In genomic region chr16:726438-727290, GRCh38 we compare ENCODE assay signal across 8 cellular contexts. TPM values are rescaled to one million over a fixed set of nuclear protein-coding genes. Genes with fewer than 3 reads are reported as not detected.
DNase-seq lines count a peak whose midpoint lies in the region; ATAC-seq, FAIRE-seq and TF ChIP-seq lines count a peak whose summit lies in the region.

Gene CCDC78, minus strand, starts transcription at chr16:726443. Its CDS starts 76 bp downstream, at chr16:726367.
Gene HAGHL, plus strand, starts transcription at chr16:727106. Its CDS starts 404 bp downstream, at chr16:727510.

- no peaks in the 10 kb centered on the region for H3K9me2 ChIP-seq in PC-9 (ENCODE audit: insufficient read depth)

- WGBS in pancreas, 2 donors = 1 to 2% methylated on average over 38 to 88 of the region's 88 CpGs

- DNase-seq in AG20443 (ENCODE audit: low spot score) = peak; percentile 73
- peak; percentile 36 to 75 for DNase-seq in PC-9
- peak; percentile 50 for DNase-seq in activated naive CD4-positive, alpha-beta T cell treated with anti-CD3 and anti-CD28 coated beads for 36 hours
- DNase-seq in Right ventricle myocardium superior = peak; percentile 79
- DNase-seq in pancreas = peak in 4 of 6 donors; percentile 50 to 84 (median 74)

- peak within 1 kb of the TSS; percentile 64 for H3K4me3 Mint-ChIP-seq in activated naive CD4-positive, alpha-beta T cell treated with anti-CD3 and anti-CD28 coated beads for 36 hours

- POLR2A ChIA-PET in PC-9 (lab: Charles Lee; ENCODE audit: unreplicated experiment) = interaction anchor here (0.6 to 1.2 kb wide), 5 partner anchors 12 to 69 kb away, joined by 3 read pairs; partner anchors contain the start of genes CHTF18, METRN and RPUSD1

- no TSS peak for BruUV-seq in PC-9 (replicated peaks; lab: Mats Ljungman, UMichigan)

- H3K9me3 ChIP-seq in PC-9 (ENCODE audit: insufficient read depth, low read depth) (no peaks in the 10 kb centered on the region), pancreas (no peaks in the 10 kb centered on the region)

- H3K4me3 ChIP-seq in PC-9 = peak within 1 kb of the TSS; percentile 93
- peak within 1 kb of the TSS; percentile 14 to 49 (median 22) for H3K4me3 ChIP-seq in pancreas

- no peak within 1 kb of the TSS for H3K27ac Mint-ChIP-seq in activated naive CD4-positive, alpha-beta T cell treated with anti-CD3 and anti-CD28 coated beads for 36 hours

- H3K36me3 ChIP-seq in PC-9 (ENCODE audit: low read depth) (no peaks in the 10 kb centered on the region), pancreas (no peaks in the 10 kb centered on the region)

- H3K27ac ChIP-seq in PC-9 (no peak within 1 kb of the TSS), pancreas (no peak within 1 kb of the TSS)

- no peaks in the 10 kb centered on the region for H3K27me3 ChIP-seq in PC-9 (ENCODE audit: insufficient read depth, low read depth)
- H3K27me3 ChIP-seq in pancreas = no peaks in the 10 kb centered on the region

- peak within 1 kb of the TSS; percentile 99 for H3K4me2 ChIP-seq in PC-9

- H3K4me1 ChIP-seq in PC-9 (replicated peaks; ENCODE audit: insufficient read depth) (peaks cover 5% of the 10 kb centered on the region; the same call in 1 of the 2 replicates), pancreas (peaks cover 9 to 19% (median 15%) of the 10 kb centered on the region in 3 donors)

- no peak for FAIRE-seq in pancreas (lab: Jason Lieb, UNC)

- TF ChIP-seq CTCF in PC-9 (conservative IDR thresholded peaks at IDR 0.05) (no peak), pancreas (IDR thresholded peaks at IDR 0.05) (no peak)

- peaks cover 26% of the 10 kb centered on the region for H3F3A ChIP-seq in PC-9 (ENCODE audit: insufficient read depth, low read depth)

- intact Hi-C loops in PC-9 (cut with micrococcal nuclease; ENCODE audit: unreplicated experiment) = no loop called here
- intact Hi-C loops in activated naive CD4-positive, alpha-beta T cell treated with anti-CD3 and anti-CD28 coated beads for 36 hours (cut with micrococcal nuclease) = no loop called here
- intact Hi-C loops in Right ventricle myocardium superior (cut with DNase I) = no loop called here
- intact Hi-C loops in pancreas (cut with DNase I) = no loop called here

- peaks cover 4% of the 10 kb centered on the region for H3K4me1 Mint-ChIP-seq in activated naive CD4-positive, alpha-beta T cell treated with anti-CD3 and anti-CD28 coated beads for 36 hours (ENCODE audit: low read depth)

- H3K36me3 Mint-ChIP-seq in activated naive CD4-positive, alpha-beta T cell treated with anti-CD3 and anti-CD28 coated beads for 36 hours (ENCODE audit: low read depth) = no peaks in the 10 kb centered on the region

- peak; percentile 36 for ATAC-seq in GM19452 (IDR thresholded peaks at IDR 0.05; ENCODE audit: unreplicated experiment)
- ATAC-seq in Right ventricle myocardium superior (ENCODE audit: poor library complexity) = peak; percentile 50
- peak in 3 of 4 donors; percentile 21 to 62 (median 28) for ATAC-seq in pancreas
- no peak for ATAC-seq in HG03378 (IDR thresholded peaks at IDR 0.05; ENCODE audit: unreplicated experiment)
- ATAC-seq in HG02623 (IDR thresholded peaks at IDR 0.05; ENCODE audit: unreplicated experiment) = no peak

- peaks cover 4% of the 10 kb centered on the region; the same call in 1 of the 2 replicates for H4K20me1 ChIP-seq in PC-9 (ENCODE audit: insufficient read depth)

- no peaks in the 10 kb centered on the region for H3K27me3 Mint-ChIP-seq in activated naive CD4-positive, alpha-beta T cell treated with anti-CD3 and anti-CD28 coated beads for 36 hours (ENCODE audit: low read depth)

- peaks cover 4% of the 10 kb centered on the region; the same call in 1 of the 2 replicates for H3K79me2 ChIP-seq in PC-9 (ENCODE audit: low read depth)

- H2AFZ ChIP-seq in PC-9 = peak within 1 kb of the TSS; percentile 74

- CTCF ChIA-PET in PC-9 (lab: Charles Lee) = no interaction called here
- CTCF ChIA-PET in activated naive CD4-positive, alpha-beta T cell treated with anti-CD3 and anti-CD28 coated beads for 36 hours (lab: Charles Lee) = interaction anchor here (0.8 to 2.5 kb wide), 4 partner anchors 9 to 15 kb away, joined by 3 to 14 read pairs (median 3); no protein-coding TSS in a partner anchor

- no peaks in the 10 kb centered on the region for H3K9me3 Mint-ChIP-seq in activated naive CD4-positive, alpha-beta T cell treated with anti-CD3 and anti-CD28 coated beads for 36 hours

RNA-seq across cellular contexts. Expression of gene CCDC78, which starts in this region (rescaled TPM):
- total RNA-seq in PC-9 (2021) = 4.2 and 6.4 TPM in 2 replicates
- 1 to 10 TPM; 1.2 to 1.3 TPM for total RNA-seq in activated naive CD4-positive, alpha-beta T cell treated with anti-CD3 and anti-CD28 coated beads for 36 hours
- 0.32 TPM for total RNA-seq in Right ventricle myocardium superior
- under 1 TPM; 0.16 to 0.95 (median 0.25) TPM for total RNA-seq in pancreas
- 1 to 10 TPM; 2.1 to 7.7 TPM for polyA plus RNA-seq in pancreas

RNA-seq across cellular contexts. Expression of gene HAGHL, which starts in this region (rescaled TPM):
- total RNA-seq in PC-9 (2021) (31.0 and 57.6 TPM in 2 replicates), Right ventricle myocardium superior (13.8 TPM), pancreas (1 to 10 TPM in 4 of 6 donors, under 1 TPM in 2; 0.47 to 4.6 (median 1.1) TPM)
- 1 to 10 TPM; 6.5 to 7.7 TPM for total RNA-seq in activated naive CD4-positive, alpha-beta T cell treated with anti-CD3 and anti-CD28 coated beads for 36 hours
- 10 to 100 TPM in 1 of 2 donors, 1 to 10 TPM in 1; 6.4 to 17.5 TPM for polyA plus RNA-seq in pancreas

Comparison
In these comparisons a context has a peak if more than half of its experiments do, and no peak if none do; other contexts are left out.
1. ATAC-seq: peak in GM19452 (single experiment), Right ventricle myocardium superior (single experiment) and pancreas (3 of 4); none in HG03378 (single experiment) and HG02623 (single experiment).
2. Peak in every context shown above with its lines, with median percentiles within 50 percentile points of each other: DNase-seq.